1 cellular context compared by ENCODE assay signal in genomic region chr10:105691811-105692210, GRCh38.
TF ChIP-seq lines count a peak whose summit lies in the region.

No MANE protein-coding gene starts in this region.

TF ChIP-seq in GM23338, 12 proteins besides CTCF, POLR2A, EP300 and RAD21 (continued from another document):
- TF ChIP-seq ZNF462 (CRISPR knock-in tag; IDR thresholded peaks at IDR 0.05) (no peak), ZNF114 (CRISPR knock-in tag; IDR thresholded peaks at IDR 0.05) (no peak), ZNF331 (CRISPR knock-in tag; IDR thresholded peaks at IDR 0.05; ENCODE audit: low read depth) (no peak), STAT1 (IDR thresholded peaks at IDR 0.05; ENCODE audit: unreplicated experiment) (no peak), NANOG (IDR thresholded peaks at IDR 0.05; ENCODE audit: borderline replicate concordance) (no peak), EZH2phosphoT487 (IDR thresholded peaks at IDR 0.05; ENCODE audit: unreplicated experiment) (no peak), REST (IDR thresholded peaks at IDR 0.05; ENCODE audit: unreplicated experiment) (no peak)
